In the genomic region with DNA sequence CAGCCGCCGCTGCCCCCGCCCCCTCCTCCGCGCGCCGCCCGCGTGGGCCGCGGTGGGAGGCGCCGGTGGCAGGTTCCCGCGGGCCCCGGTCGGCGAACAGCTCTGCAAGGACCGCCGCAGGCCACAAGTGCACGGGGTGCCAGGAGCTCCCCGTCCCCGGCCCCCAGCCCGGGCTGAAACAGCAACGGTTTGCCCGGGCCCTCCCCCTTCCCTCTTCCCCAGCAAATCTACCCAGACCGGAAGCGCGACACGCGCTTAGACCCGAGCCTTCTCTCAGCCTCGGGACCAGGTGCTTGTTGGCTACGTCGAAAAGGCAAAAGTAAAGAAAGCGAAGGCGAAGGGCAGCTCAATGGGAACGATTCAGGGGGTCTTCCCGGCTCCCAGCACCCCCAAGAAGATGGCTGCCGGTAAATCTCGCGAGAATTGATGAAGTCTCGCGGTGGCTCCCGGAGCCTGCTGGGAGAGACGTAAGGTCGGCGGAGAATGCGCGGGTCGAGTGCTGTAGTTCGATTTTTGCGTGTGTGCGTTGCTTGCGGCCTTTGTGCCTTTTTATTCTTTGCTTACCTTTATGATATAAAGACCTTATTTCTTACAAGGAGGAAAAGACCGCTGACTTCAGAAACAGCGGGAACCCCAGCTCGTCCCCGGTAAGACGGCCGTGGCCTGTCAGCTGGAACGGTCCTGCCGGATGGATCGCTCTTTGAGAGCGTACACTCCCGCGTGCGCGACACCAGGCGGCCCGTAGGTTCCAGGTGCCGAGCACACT, we compare ENCODE assay signal across 8 cellular contexts. TPM values are rescaled to one million over a fixed set of nuclear protein-coding genes. Genes with fewer than 3 reads are reported as not detected.
DNase-seq lines count a peak whose midpoint lies in the region; ATAC-seq and TF ChIP-seq lines count a peak whose summit lies in the region.

A gene with protein sequence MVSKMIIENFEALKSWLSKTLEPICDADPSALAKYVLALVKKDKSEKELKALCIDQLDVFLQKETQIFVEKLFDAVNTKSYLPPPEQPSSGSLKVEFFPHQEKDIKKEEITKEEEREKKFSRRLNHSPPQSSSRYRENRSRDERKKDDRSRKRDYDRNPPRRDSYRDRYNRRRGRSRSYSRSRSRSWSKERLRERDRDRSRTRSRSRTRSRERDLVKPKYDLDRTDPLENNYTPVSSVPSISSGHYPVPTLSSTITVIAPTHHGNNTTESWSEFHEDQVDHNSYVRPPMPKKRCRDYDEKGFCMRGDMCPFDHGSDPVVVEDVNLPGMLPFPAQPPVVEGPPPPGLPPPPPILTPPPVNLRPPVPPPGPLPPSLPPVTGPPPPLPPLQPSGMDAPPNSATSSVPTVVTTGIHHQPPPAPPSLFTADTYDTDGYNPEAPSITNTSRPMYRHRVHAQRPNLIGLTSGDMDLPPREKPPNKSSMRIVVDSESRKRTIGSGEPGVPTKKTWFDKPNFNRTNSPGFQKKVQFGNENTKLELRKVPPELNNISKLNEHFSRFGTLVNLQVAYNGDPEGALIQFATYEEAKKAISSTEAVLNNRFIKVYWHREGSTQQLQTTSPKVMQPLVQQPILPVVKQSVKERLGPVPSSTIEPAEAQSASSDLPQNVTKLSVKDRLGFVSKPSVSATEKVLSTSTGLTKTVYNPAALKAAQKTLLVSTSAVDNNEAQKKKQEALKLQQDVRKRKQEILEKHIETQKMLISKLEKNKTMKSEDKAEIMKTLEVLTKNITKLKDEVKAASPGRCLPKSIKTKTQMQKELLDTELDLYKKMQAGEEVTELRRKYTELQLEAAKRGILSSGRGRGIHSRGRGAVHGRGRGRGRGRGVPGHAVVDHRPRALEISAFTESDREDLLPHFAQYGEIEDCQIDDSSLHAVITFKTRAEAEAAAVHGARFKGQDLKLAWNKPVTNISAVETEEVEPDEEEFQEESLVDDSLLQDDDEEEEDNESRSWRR (minus strand): TSS at position 425 of the 766 bp plus-strand sequence. CDS start 481 bp downstream, outside the sequence.

- CTCF ChIA-PET in SK-N-SH (lab: Yijun Ruan, JAX), result interaction anchor here (0.6 to 2.0 kb wide), 4 partner anchors 14 to 135 kb away, joined by 3 to 9 read pairs (median 3); no protein-coding TSS in a partner anchor

- ATAC-seq in omental fat pad (ENCODE audit: low FRiP score), result peak; percentile 84

- H3K27ac ChIP-seq in SK-N-SH (ENCODE audit: low read depth in 2 of 2, low read length in 1 of 2) (peak within 1 kb of the TSS; percentile 94 to 97), testis (peak within 1 kb of the TSS; percentile 94 to 98)

- 2% methylated on average over 26 of the region's 72 CpGs for whole genome bisulfite sequencing in SK-N-SH (ENCODE audit: low lambda C conversion rate)
- 0 to 1% methylated on average over 23 to 59 of the region's 72 CpGs for WGBS in testis, 2 donors

- H3K9me2 ChIP-seq in SK-N-SH, result no peaks in the 10 kb centered on the region

- H3K9me3 ChIP-seq in SK-N-SH, result no peaks in the 10 kb centered on the region
- no peaks in the 10 kb centered on the region for H3K9me3 ChIP-seq in testis

- TF ChIP-seq CTCF in HFFc6 (IDR thresholded peaks at IDR 0.05) (no peak), NB4 (IDR thresholded peaks at IDR 0.05; ENCODE audit: low read depth, low read length) (no peak), SK-N-SH (IDR thresholded peaks at IDR 0.05) (peak; percentile 26; the same call in 1 of the 2 replicates), omental fat pad (IDR thresholded peaks at IDR 0.05) (no peak), testis (IDR thresholded peaks at IDR 0.05) (peak in 1 of 3 experiments; percentile 9)

- no peak within 1 kb of the TSS; the same call in 1 of the 2 replicates for H3K4me3 Mint-ChIP-seq in HFFc6

- POLR2A ChIA-PET in SK-N-SH (lab: Yijun Ruan, JAX), result interaction anchor here (0.8 to 1.2 kb wide), 2 partner anchors 19 to 75 kb away, joined by 3 to 5 read pairs; a partner anchor contains a TSS

- H3K27me3 ChIP-seq in SK-N-SH (ENCODE audit: insufficient read depth) (no peaks in the 10 kb centered on the region), testis (no peaks in the 10 kb centered on the region)

- no peaks in the 10 kb centered on the region for H3F3A ChIP-seq in SK-N-SH (replicated peaks; ENCODE audit: insufficient read depth)

- H3K9ac ChIP-seq in SK-N-SH, result peak within 1 kb of the TSS; percentile 99

- H3K4me1 ChIP-seq in SK-N-SH (ENCODE audit: control insufficient read depth in 1 of 2, insufficient read depth in 2 of 2, low read depth in 1 of 2, low read length in 1 of 2) (peaks cover 15 to 23% of the 10 kb centered on the region in 2 experiments; a peak in 3 of 4 replicates), testis (peaks cover 23% of the 10 kb centered on the region)

- H3K36me3 ChIP-seq in SK-N-SH (replicated peaks in 1 of 2; ENCODE audit: control insufficient read depth in 1 of 2, insufficient read depth in 2 of 2, low read length in 1 of 2) (peaks cover 9 to 11% of the 10 kb centered on the region in 2 experiments), testis (ENCODE audit: low read depth, missing control alignments) (no peaks in the 10 kb centered on the region)

- H3K27ac Mint-ChIP-seq in HFFc6, result peak within 1 kb of the TSS; percentile 95

- intact Hi-C loops in testis (cut with DNase I; ENCODE audit: low total_unique reads), result no loop called here

- H3K4me2 ChIP-seq in SK-N-SH, result peak within 1 kb of the TSS; percentile 94

- peak within 1 kb of the TSS; percentile 93 for H2AFZ ChIP-seq in SK-N-SH (ENCODE audit: low read depth)

- no peak for TF ChIP-seq EP300 in SK-N-SH (IDR thresholded peaks at IDR 0.05; ENCODE audit: borderline replicate concordance in 1 of 2, low read depth in 1 of 2, low read length in 1 of 2)

- no peaks in the 10 kb centered on the region for H3K9me3 Mint-ChIP-seq in HFFc6

- H3K79me2 ChIP-seq in SK-N-SH (ENCODE audit: insufficient read depth), result peaks cover 66% of the 10 kb centered on the region

- H3K4me3 ChIP-seq in NB4 (ENCODE audit: low read depth, low read length) (peak within 1 kb of the TSS; percentile 83), SK-N-SH (ENCODE audit: low read depth in 2 of 2, low read length in 1 of 2) (peak within 1 kb of the TSS; percentile 93 to 98), testis (peak within 1 kb of the TSS; percentile 82 to 99)

- no peak for TF ChIP-seq RAD21 in SK-N-SH (IDR thresholded peaks at IDR 0.05; ENCODE audit: low read length)

- peak; percentile 94 for TF ChIP-seq POLR2A in NB4 (IDR thresholded peaks at IDR 0.05; ENCODE audit: extremely low read depth, insufficient read length)
- peak; percentile 21 for TF ChIP-seq POLR2A in testis (IDR thresholded peaks at IDR 0.05)

- peaks cover 2% of the 10 kb centered on the region; the same call in 1 of the 2 replicates for H3K27me3 Mint-ChIP-seq in HFFc6 (ENCODE audit: insufficient read depth)

- H3K36me3 Mint-ChIP-seq in HFFc6 (ENCODE audit: low read depth), result peaks cover 7% of the 10 kb centered on the region

- peaks cover 16% of the 10 kb centered on the region for H3K4me1 Mint-ChIP-seq in HFFc6 (ENCODE audit: low read depth)

- peak; percentile 70 for DNase-seq in GM04503 (ENCODE audit: low read depth)
- peak; percentile 91 for DNase-seq in HFFc6
- peak; percentile 96 for DNase-seq in NB4 (ENCODE audit: low read depth)
- peak; percentile 97 for DNase-seq in SK-N-SH
- peak; percentile 93 for DNase-seq in activated naive CD4-positive, alpha-beta T cell treated with anti-CD3 and anti-CD28 coated beads, Interleukin-2, amount 50 U/mL, for 16 hours
- DNase-seq in glomerular endothelial cell (ENCODE audit: extremely low read depth, low read depth, low spot score), result peak; percentile 87
- peak; percentile 88 for DNase-seq in omental fat pad (ENCODE audit: low spot score)
- peak; percentile 95 for DNase-seq in testis

- H4K20me1 ChIP-seq in SK-N-SH (ENCODE audit: insufficient read depth), result peaks cover 41% of the 10 kb centered on the region

TF ChIP-seq in SK-N-SH, 30 proteins besides CTCF, POLR2A, EP300 and RAD21 (continues in another document):
- TF ChIP-seq POLR2AphosphoS5 (IDR thresholded peaks at IDR 0.05; ENCODE audit: low read depth, low read length) (peak; percentile 90), NRF1 (IDR thresholded peaks at IDR 0.05; ENCODE audit: low read depth, low read length) (no peak), SMC3 (IDR thresholded peaks at IDR 0.05; ENCODE audit: low read depth, low read length) (no peak), TCF12 (IDR thresholded peaks at IDR 0.05) (0 out of 2 replicates have a peak, but pooled peaks have one; percentile 3), RXRA (IDR thresholded peaks at IDR 0.05; ENCODE audit: borderline replicate concordance, low read depth) (no peak), GATA2 (CRISPR knock-in tag; IDR thresholded peaks at IDR 0.05) (no peak), TEAD4 (IDR thresholded peaks at IDR 0.05; ENCODE audit: borderline replicate concordance, insufficient read depth) (no peak), FOXM1 (IDR thresholded peaks at IDR 0.05; ENCODE audit: low read depth) (no peak), YY1 (IDR thresholded peaks at IDR 0.05; ENCODE audit: low read depth) (peak; percentile 95)
- TF ChIP-seq, protein P1, sequence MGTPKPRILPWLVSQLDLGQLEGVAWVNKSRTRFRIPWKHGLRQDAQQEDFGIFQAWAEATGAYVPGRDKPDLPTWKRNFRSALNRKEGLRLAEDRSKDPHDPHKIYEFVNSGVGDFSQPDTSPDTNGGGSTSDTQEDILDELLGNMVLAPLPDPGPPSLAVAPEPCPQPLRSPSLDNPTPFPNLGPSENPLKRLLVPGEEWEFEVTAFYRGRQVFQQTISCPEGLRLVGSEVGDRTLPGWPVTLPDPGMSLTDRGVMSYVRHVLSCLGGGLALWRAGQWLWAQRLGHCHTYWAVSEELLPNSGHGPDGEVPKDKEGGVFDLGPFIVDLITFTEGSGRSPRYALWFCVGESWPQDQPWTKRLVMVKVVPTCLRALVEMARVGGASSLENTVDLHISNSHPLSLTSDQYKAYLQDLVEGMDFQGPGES (IDR thresholded peaks at IDR 0.05; ENCODE audit: low read depth, low read length), result no peak
- TF ChIP-seq, protein P2, sequence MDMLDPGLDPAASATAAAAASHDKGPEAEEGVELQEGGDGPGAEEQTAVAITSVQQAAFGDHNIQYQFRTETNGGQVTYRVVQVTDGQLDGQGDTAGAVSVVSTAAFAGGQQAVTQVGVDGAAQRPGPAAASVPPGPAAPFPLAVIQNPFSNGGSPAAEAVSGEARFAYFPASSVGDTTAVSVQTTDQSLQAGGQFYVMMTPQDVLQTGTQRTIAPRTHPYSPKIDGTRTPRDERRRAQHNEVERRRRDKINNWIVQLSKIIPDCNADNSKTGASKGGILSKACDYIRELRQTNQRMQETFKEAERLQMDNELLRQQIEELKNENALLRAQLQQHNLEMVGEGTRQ (IDR thresholded peaks at IDR 0.05; ENCODE audit: borderline replicate concordance, low read depth, low read length), result no peak

RNA-seq across cellular contexts. Expression of the gene that starts here (rescaled TPM):
- total RNA-seq in HFFc6 (2021; fragmentation: NEBNext Ultra II Directional; extraction: Animal tissue kit (Norgen Biotek cat#: 25700)), result 10 to 100 TPM; 28.5 to 37.6 (median 33.3) TPM
- polyA plus RNA-seq in SK-N-SH (2012; rRNA removed) (12.5 and 15.1 TPM in 2 replicates), testis (ENCODE audit: insufficient read depth, low read depth, low replicate concordance) (37.6 TPM)
- 11.8 and 14.2 TPM in 2 replicates for polyA plus RNA-seq in SK-N-SH (2012; cell fraction: cytosol; rRNA removed)
- 32.1 and 53.6 TPM in 2 replicates for polyA plus RNA-seq in SK-N-SH (2012; cell fraction: nucleus; rRNA removed)
- total RNA-seq in glomerular endothelial cell (23.2 and 30.7 TPM in 2 replicates), omental fat pad (10 to 100 TPM; 23.6 to 49.5 (median 34.1) TPM), testis (10 to 100 TPM; 66.1 to 67.5 TPM)

Comparison
In these comparisons a context has a peak if more than half of its experiments do, and no peak if none do; other contexts are left out.
1. Peak in every context shown above with its lines: DNase-seq, ATAC-seq, H3K4me3 ChIP-seq and H3K27ac ChIP-seq.